In the genomic region with DNA sequence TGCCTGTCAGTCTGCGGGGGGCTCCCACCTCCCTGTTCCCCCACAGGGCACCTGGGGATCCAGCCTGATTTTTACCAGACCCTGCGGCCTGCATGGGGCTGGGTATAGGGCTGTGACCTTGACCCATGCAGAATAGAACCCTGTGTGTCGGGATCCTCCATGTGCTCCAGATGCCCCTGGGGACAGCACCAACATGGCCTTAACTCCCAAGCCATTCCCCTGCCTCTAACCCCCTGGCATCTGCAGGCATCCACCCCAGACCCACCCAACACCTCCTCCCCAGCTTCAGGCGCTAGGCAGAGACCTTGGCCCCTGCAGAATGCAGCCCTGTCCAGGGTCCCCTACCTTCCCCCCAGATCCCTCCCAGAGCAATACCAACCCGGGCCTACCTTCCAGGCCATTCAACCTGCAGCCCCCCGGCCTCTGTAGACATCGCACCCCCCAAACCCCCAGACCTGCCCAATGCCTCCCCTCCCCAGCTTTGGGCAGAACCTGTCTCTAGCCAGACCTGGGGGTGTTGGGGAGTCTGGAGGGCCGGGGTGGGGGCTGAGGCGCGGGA, we compare ENCODE assay signal across 9 cellular contexts. TPM values are rescaled to one million over a fixed set of nuclear protein-coding genes. Genes with fewer than 3 reads are reported as not detected.
A peak's percentile ranks its signal among the peaks of the same experiment; 100 is the strongest.
DNase-seq lines count a peak whose midpoint lies in the region; ATAC-seq and TF ChIP-seq lines count a peak whose summit lies in the region.
"Had no signal": no experiment of that assay in that cellular context is flagged by ENCODE, and none has a peak within 500 bp of the region (broad histone marks: within the 10 kb centered on the region; RNA-seq: fewer than 3 reads in every experiment).

No MANE protein-coding gene starts in this region.

- H2AFZ ChIP-seq in GM23248 = peak overlapping the region; percentile 59; the same call in 1 of the 2 replicates

- DNase-seq in GM23248 = no peak
- no peak for DNase-seq in WTC11 (ENCODE audit: low spot score)
- DNase-seq in left lobe of liver (ENCODE audit: low spot score) = no peak
- no peak for DNase-seq in spleen
- DNase-seq in RKO (ENCODE audit: low spot score) = no peak
- DNase-seq in NCI-H446 treated with DMSO at 0.1 percent for 48 hours (lab: John Stamatoyannopoulos, UW) = no peak
- DNase-seq in COLO668 (lab: John Stamatoyannopoulos, UW; ENCODE audit: unreplicated experiment) = no peak

- ATAC-seq in WTC11 = peak; percentile 32
- ATAC-seq in left lobe of liver = peak; percentile 19
- ATAC-seq in HG02938 (IDR thresholded peaks at IDR 0.05; ENCODE audit: unreplicated experiment) = no peak

- no peaks in the 10 kb centered on the region for H3K9me3 Mint-ChIP-seq in WTC11

- TF ChIP-seq CTCF in WTC11 (IDR thresholded peaks at IDR 0.05) (no peak), spleen (IDR thresholded peaks at IDR 0.05 in 8 of 11, conservative IDR thresholded peaks at IDR 0.05 in 3 of 11) (peak in 4 of 11 experiments; percentile 27 to 66 (median 55))

- H3K27ac Mint-ChIP-seq in WTC11 = no peak overlapping the region

- peaks cover 10% of the 10 kb centered on the region for H3K27me3 Mint-ChIP-seq in WTC11 (ENCODE audit: low read depth)

- H3K9me3 ChIP-seq in GM23248 (ENCODE audit: low read depth) (no peaks in the 10 kb centered on the region), spleen (no peaks in the 10 kb centered on the region)
- H3K9me3 ChIP-seq: Caco-2 had no signal

- peaks cover 38% of the 10 kb centered on the region for H3K4me1 Mint-ChIP-seq in WTC11

- in situ Hi-C loops in GM23248 (cut with MboI) = loop anchor here (10.0 kb wide), 1 partner anchor 152 kb away; no protein-coding TSS in a partner anchor

- no peaks in the 10 kb centered on the region for H3K36me3 Mint-ChIP-seq in WTC11

- peak overlapping the region; percentile 64 for H3K4me2 ChIP-seq in GM23248 (ENCODE audit: unreplicated experiment)

- CTCF ChIA-PET in WTC11 (lab: Charles Lee) = interaction anchor here (0.5 to 5.1 kb wide), 82 partner anchors 9 to 1608 kb away, joined by 3 to 122 read pairs (median 5); partner anchors contain the start of genes CLDN3, LIMK1, METTL27 and TMEM270

- POLR2A ChIA-PET in WTC11 (lab: Charles Lee) = interaction anchor here (1.0 to 1.9 kb wide), 2 partner anchors 10 to 112 kb away, joined by 3 to 6 read pairs; no protein-coding TSS in a partner anchor

- no peak overlapping the region for H3K4me3 Mint-ChIP-seq in WTC11

- H3K79me2 ChIP-seq in GM23248 (ENCODE audit: insufficient read depth) = peaks cover 11% of the 10 kb centered on the region; the same call in 1 of the 2 replicates

- no peaks in the 10 kb centered on the region for H4K20me1 ChIP-seq in GM23248 (ENCODE audit: insufficient read depth)

- H3K27me3 ChIP-seq in GM23248 (replicated peaks; ENCODE audit: insufficient read depth) (no peaks in the 10 kb centered on the region), spleen (replicated peaks in 1 of 7) (peaks cover 0 to 84% (median 25%) of the 10 kb centered on the region in 7 donors)

- intact Hi-C loops in spleen (cut with DNase I; ENCODE audit: low total_unique reads) = loop anchor here (5.0 kb wide), 1 partner anchor 160 kb away; no protein-coding TSS in a partner anchor

- no peak overlapping the region for H3K27ac ChIP-seq in GM23248
- H3K27ac ChIP-seq in spleen = peak overlapping the region in 7 of 8 donors; percentile 21 to 78 (median 70)

- H3K4me3 ChIP-seq in GM23248 (no peak overlapping the region), spleen (peak overlapping the region in 4 of 8 donors; percentile 47 to 64 (median 48))

- no peaks in the 10 kb centered on the region for H3K9me2 ChIP-seq in GM23248 (ENCODE audit: insufficient read depth)

- peak overlapping the region; percentile 54 for H3K9ac ChIP-seq in GM23248

- H3K4me1 ChIP-seq in GM23248 (ENCODE audit: insufficient read depth) (peaks cover 50% of the 10 kb centered on the region), spleen (peaks cover 11 to 83% (median 45%) of the 10 kb centered on the region in 6 donors)

- no peaks in the 10 kb centered on the region for H3K36me3 ChIP-seq in GM23248 (ENCODE audit: low read depth)
- no peaks in the 10 kb centered on the region for H3K36me3 ChIP-seq in spleen

- peaks cover 4% of the 10 kb centered on the region; the same call in 1 of the 2 replicates for H3F3A ChIP-seq in GM23248 (ENCODE audit: insufficient read depth)

- WGBS in GM23248 (ENCODE audit: low coverage in 1 of 2, low lambda C conversion rate in 2 of 2, missing lambda C conversion rate in 2 of 2), 2 experiments = 12 to 23% methylated on average over 6 to 10 of the region's 10 CpGs
- 41 to 54% (median 45%) methylated on average over 8 to 10 of the region's 10 CpGs for WGBS in spleen, 5 donors

- TF ChIP-seq POLR2A in spleen (IDR thresholded peaks at IDR 0.05) = no peak

TF ChIP-seq in WTC11, 78 proteins besides CTCF, POLR2A, EP300 and RAD21:
- no peak for TF ChIP-seq JUN (CRISPR knock-in tag; IDR thresholded peaks at IDR 0.05)
- no peak for TF ChIP-seq ETV6 (CRISPR knock-in tag; IDR thresholded peaks at IDR 0.05)
- no peak for TF ChIP-seq ZNF396 (CRISPR knock-in tag; IDR thresholded peaks at IDR 0.05; ENCODE audit: borderline replicate concordance)
- no peak for TF ChIP-seq ZMAT4 (CRISPR knock-in tag; IDR thresholded peaks at IDR 0.05)
- no peak for TF ChIP-seq AFF4 (CRISPR knock-in tag; IDR thresholded peaks at IDR 0.05; ENCODE audit: borderline replicate concordance)
- TF ChIP-seq ZBTB21 (CRISPR knock-in tag; IDR thresholded peaks at IDR 0.05; ENCODE audit: borderline replicate concordance) = no peak
- TF ChIP-seq OVOL2 (CRISPR knock-in tag; IDR thresholded peaks at IDR 0.05; ENCODE audit: borderline replicate concordance) = no peak
- no peak for TF ChIP-seq ZNF671 (CRISPR knock-in tag; IDR thresholded peaks at IDR 0.05)
- no peak for TF ChIP-seq TCF7 (CRISPR knock-in tag; IDR thresholded peaks at IDR 0.05; ENCODE audit: low read depth)
- TF ChIP-seq ZBTB43 (CRISPR knock-in tag; IDR thresholded peaks at IDR 0.05) = 0 out of 2 replicates have a peak, but pooled peaks have one; percentile 5
- no peak for TF ChIP-seq ZNF138 (CRISPR knock-in tag; conservative IDR thresholded peaks at IDR 0.05)
- TF ChIP-seq SP1 (CRISPR knock-in tag; conservative IDR thresholded peaks at IDR 0.05) = 0 out of 2 replicates have a peak, but pooled peaks have one; percentile 32

RNA-seq across cellular contexts. Expression of gene ELN, which starts 0.8 kb away (rescaled TPM):
- total RNA-seq in GM23248 (2014; rRNA removed; shearing (Covaris generic)) = 698 and 974 TPM in 2 replicates
- polyA plus RNA-seq in GM23248 (2016; fragmentation: Nextera tagmentation; extraction: Ambion mirVana) (539 and 568 TPM in 2 replicates), spleen (10 to 100 TPM; 11.1 to 65.9 (median 24.7) TPM)
- total RNA-seq in WTC11 (2021) (3.3 to 5.4 TPM (median 3.9 TPM) in 3 replicates), left lobe of liver (8.1 TPM), spleen (10 to 100 TPM; 11.7 to 94.7 (median 38.6) TPM)
- total RNA-seq: Caco-2 had no signal

RNA-seq across cellular contexts. Expression of gene LIMK1, which starts 56.4 kb away (rescaled TPM):
- total RNA-seq in GM23248 (2014; rRNA removed; shearing (Covaris generic)) = 30.0 and 37.3 TPM in 2 replicates
- polyA plus RNA-seq in GM23248 (2016; fragmentation: Nextera tagmentation; extraction: Ambion mirVana) = 3.9 TPM in 2 replicates
- total RNA-seq in WTC11 (2021) = 85.4 to 92.1 TPM (median 90.6 TPM) in 3 replicates
- 3.7 TPM for total RNA-seq in left lobe of liver
- total RNA-seq in spleen = 10 to 100 TPM; 33.1 to 45.8 (median 41.0) TPM
- polyA plus RNA-seq in spleen = 10 to 100 TPM; 15.2 to 24.6 (median 15.2) TPM
